ENCODE assay signal across 9 cellular contexts in the genomic region with DNA sequence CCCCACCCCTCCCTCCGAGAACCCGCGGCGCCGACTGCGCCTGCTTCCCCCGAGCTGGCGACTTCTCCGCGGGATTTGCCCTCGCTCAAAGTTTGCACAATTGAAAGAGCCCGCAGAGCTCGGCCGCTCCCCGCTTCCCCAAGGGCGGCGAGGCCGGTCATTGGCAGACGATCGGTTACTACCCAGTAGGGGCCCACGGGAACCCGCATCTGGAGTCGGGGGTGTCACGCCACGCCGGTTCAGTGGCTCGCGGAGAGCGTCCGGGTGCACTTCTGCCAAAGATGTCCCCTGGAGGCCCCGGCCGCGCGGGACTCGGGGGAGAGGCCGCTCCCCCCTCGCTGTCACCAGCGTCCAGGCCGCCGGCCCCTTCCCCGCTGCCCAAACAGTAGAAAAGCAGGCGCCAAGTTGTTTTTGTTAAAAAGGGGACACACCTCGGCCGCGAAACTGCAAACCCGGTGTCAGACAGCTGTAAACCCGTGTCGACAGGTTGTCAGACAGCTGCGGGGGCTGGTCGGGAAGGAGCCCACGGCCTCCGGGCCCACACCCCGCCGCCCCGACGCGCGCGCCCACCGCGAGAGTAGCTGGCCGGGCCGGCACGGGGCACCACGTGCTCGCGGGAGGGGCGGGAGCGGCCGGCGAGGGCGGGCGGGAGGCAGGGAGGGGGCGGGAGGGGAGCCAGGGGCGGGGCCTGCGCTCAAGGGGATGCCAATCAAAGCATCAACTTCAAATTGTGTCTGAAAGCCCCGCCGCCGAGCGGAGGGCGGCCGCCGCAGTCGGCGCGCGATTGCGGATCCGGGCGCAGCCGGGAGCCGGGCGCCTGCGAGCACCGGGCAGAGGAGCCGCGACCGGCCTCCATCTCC. TPM values are rescaled to one million over a fixed set of nuclear protein-coding genes. Genes with fewer than 3 reads are reported as not detected.
DNase-seq lines count a peak whose midpoint lies in the region; FAIRE-seq and TF ChIP-seq lines count a peak whose summit lies in the region.
"Had no signal": no experiment of that assay in that cellular context is flagged by ENCODE, and none has a peak within 500 bp of the region (broad histone marks: within the 10 kb centered on the region; RNA-seq: fewer than 3 reads in every experiment).

IRX1 (plus strand) TSS at position 731 of the 860 bp plus-strand sequence. CDS start 274 bp downstream, outside the sequence.

- H3K27me3 Mint-ChIP-seq in brain: peaks cover 93% of the 10 kb centered on the region

- FAIRE-seq in keratinocyte (lab: Jason Lieb, UNC): no peak

- in situ Hi-C loops in transverse colon (cut with MboI; ENCODE audit: low pct_ligation_motif_present in 1 of 4, low pct_unique_long_range_greater_than_20kb in 1 of 4, low sequenced_read_pairs in 3 of 4): no loop called here

- TF ChIP-seq POLR2A in suprapubic skin (IDR thresholded peaks at IDR 0.05) (no peak), transverse colon (IDR thresholded peaks at IDR 0.05) (no peak)

- H3K9me3 Mint-ChIP-seq in brain: peaks cover 0 to 8% (median 3%) of the 10 kb centered on the region in 5 experiments

- TF ChIP-seq CTCF in brain (conservative IDR thresholded peaks at IDR 0.05) (no peak), keratinocyte (optimal IDR thresholded peaks at IDR 0.05 in 1 of 3, IDR thresholded peaks at IDR 0.05 in 1 of 3, conservative IDR thresholded peaks at IDR 0.05 in 1 of 3; ENCODE audit: extremely low read depth in 1 of 3, insufficient read depth in 2 of 3, low read length in 3 of 3) (no peak), suprapubic skin (IDR thresholded peaks at IDR 0.05) (no peak), transverse colon (IDR thresholded peaks at IDR 0.05) (no peak)

- H3K4me3 ChIP-seq in keratinocyte (ENCODE audit: control insufficient read depth in 2 of 3, extremely low read depth in 1 of 3, insufficient read depth in 2 of 3, low read depth in 1 of 3, low read length in 3 of 3) (peak within 1 kb of the TSS; percentile 48 to 72 (median 60)), suprapubic skin (peak within 1 kb of the TSS; percentile 60), transverse colon (peak within 1 kb of the TSS in 1 of 4 donors; percentile 23)

- H3K4me3 Mint-ChIP-seq in brain: peak within 1 kb of the TSS; percentile 49 to 92 (median 88)

- H3K4me2 ChIP-seq in keratinocyte (ENCODE audit: control insufficient read depth, extremely low read depth, insufficient read depth, low read depth, low read length): peak within 1 kb of the TSS; percentile 60

- H3K27me3 ChIP-seq in keratinocyte (ENCODE audit: control insufficient read depth, extremely low read depth, insufficient read depth, low read length) (peaks cover 59% of the 10 kb centered on the region), suprapubic skin (peaks cover 90% of the 10 kb centered on the region), transverse colon (peaks cover 98% of the 10 kb centered on the region)

- H3K27ac ChIP-seq in keratinocyte (ENCODE audit: control insufficient read depth, insufficient read depth, low read length) (peak within 1 kb of the TSS; percentile 43), suprapubic skin (peak within 1 kb of the TSS; percentile 88), transverse colon (no peak within 1 kb of the TSS)

- no peaks in the 10 kb centered on the region for H4K20me1 ChIP-seq in keratinocyte (ENCODE audit: control insufficient read depth, extremely low read depth, insufficient read depth, low read length)

- dilution Hi-C loops in keratinocyte (cut with MboI; ENCODE audit: extremely low pct_ligation_motif_present, low sequenced_read_pairs): no loop called here

- WGBS in suprapubic skin: 6% methylated on average over 35 of the region's 98 CpGs
- 48% methylated on average over 38 of the region's 98 CpGs; no CpG with 5 or more reads in 1 of the 2 donors for WGBS in transverse colon (ENCODE audit: low coverage in 1 of 2), 2 donors

- H3K4me1 ChIP-seq in keratinocyte (ENCODE audit: control insufficient read depth, extremely low read depth, insufficient read depth, low read length): no peaks in the 10 kb centered on the region
- peaks cover 59% of the 10 kb centered on the region for H3K4me1 ChIP-seq in suprapubic skin
- peaks cover 0 to 8% (median 5%) of the 10 kb centered on the region in 4 donors for H3K4me1 ChIP-seq in transverse colon

- no peaks in the 10 kb centered on the region for H3K9me1 ChIP-seq in keratinocyte (ENCODE audit: control insufficient read depth, extremely low read depth, insufficient read depth, low read length)

- H3K27ac Mint-ChIP-seq in brain: peak within 1 kb of the TSS in 4 of 5 experiments; percentile 64 to 96 (median 90)

- peaks cover 6% of the 10 kb centered on the region for H3K36me3 Mint-ChIP-seq in brain

- TF ChIP-seq EP300 in suprapubic skin (IDR thresholded peaks at IDR 0.05) (no peak), transverse colon (IDR thresholded peaks at IDR 0.05; ENCODE audit: low read depth) (no peak)

- H3K9me3 ChIP-seq in keratinocyte (ENCODE audit: control insufficient read depth, low read depth, low read length) (no peaks in the 10 kb centered on the region), suprapubic skin (no peaks in the 10 kb centered on the region), transverse colon (no peaks in the 10 kb centered on the region)

- peak; percentile 33 for DNase-seq in NCI-H345 (lab: John Stamatoyannopoulos, UW)
- DNase-seq in NCI-H345 treated with DMSO at 0.1 percent for 48 hours (lab: John Stamatoyannopoulos, UW; ENCODE audit: unreplicated experiment): no peak
- no peak for DNase-seq in keratinocyte (ENCODE audit: low read depth, low spot score)
- peak in 1 of 2 donors; percentile 80 for DNase-seq in suprapubic skin (ENCODE audit: low spot score in 2 of 2)
- no peak for DNase-seq in NCI-H2107 (lab: John Stamatoyannopoulos, UW)
- DNase-seq in DMS153 treated with DMSO at 0.1 percent for 48 hours (lab: John Stamatoyannopoulos, UW; ENCODE audit: unreplicated experiment): no peak
- no peak for DNase-seq in transverse colon
- DNase-seq: activated effector memory CD4-positive, alpha-beta T cell treated with anti-CD3 and anti-CD28 coated beads, Interleukin-2, amount 50 U/mL, for 16 hours had no signal

- H3K79me2 ChIP-seq in keratinocyte (ENCODE audit: control insufficient read depth, insufficient read depth, low read length): peaks cover 27% of the 10 kb centered on the region

- peak within 1 kb of the TSS; percentile 72 for H3K9ac ChIP-seq in keratinocyte (ENCODE audit: control insufficient read depth, extremely low read depth, insufficient read depth, low read length)

- peaks cover 42% of the 10 kb centered on the region for H3K4me1 Mint-ChIP-seq in brain

- H2AFZ ChIP-seq in keratinocyte (ENCODE audit: control insufficient read depth, low read length): peak within 1 kb of the TSS; percentile 51

- H3K36me3 ChIP-seq in keratinocyte (ENCODE audit: control insufficient read depth in 2 of 2, extremely low read depth in 1 of 2, insufficient read depth in 2 of 2, low read length in 2 of 2): no peaks in the 10 kb centered on the region
- peaks cover 2% of the 10 kb centered on the region for H3K36me3 ChIP-seq in suprapubic skin
- no peaks in the 10 kb centered on the region for H3K36me3 ChIP-seq in transverse colon

- intact Hi-C loops in transverse colon (cut with DNase I; ENCODE audit: low total_unique reads): no loop called here

RNA-seq across cellular contexts. Expression of gene IRX1, which starts in this region (rescaled TPM):
- not detected for polyA plus RNA-seq in brain (ENCODE audit: insufficient read depth, low read depth, low replicate concordance)
- polyA plus RNA-seq in keratinocyte: 1.00 to 2.4 TPM (median 1.4 TPM) in 3 replicates
- 0.99 TPM for polyA plus RNA-seq in keratinocyte (2011; ENCODE audit: low read depth)
- polyA plus RNA-seq in keratinocyte (2011; cell fraction: cytosol; rRNA removed): 1.1 and 2.6 TPM in 2 replicates
- polyA plus RNA-seq in keratinocyte (2011; cell fraction: nucleus; rRNA removed): 2.5 and 2.9 TPM in 2 replicates
- polyA plus RNA-seq in keratinocyte (2012; ENCODE audit: low replicate concordance): 1.9 and 3.6 TPM in 2 replicates
- polyA minus RNA-seq in keratinocyte: 0.66 to 1.3 TPM (median 1.2 TPM) in 3 replicates
- polyA minus RNA-seq in keratinocyte (2011; cell fraction: cytosol; rRNA and poly(A)+ RNA removed): 5.6 TPM
- 2.4 and 3.0 TPM in 2 replicates for polyA minus RNA-seq in keratinocyte (2011; cell fraction: nucleus; rRNA and poly(A)+ RNA removed)
- total RNA-seq in suprapubic skin: 1 to 10 TPM; 4.2 to 7.9 (median 6.3) TPM
- total RNA-seq in transverse colon: not detected

Comparison
In these comparisons a context has a peak if more than half of its experiments do, and no peak if none do; other contexts are left out.
1. RNA of gene IRX1 (total RNA-seq): 4.2 to 7.9 TPM in suprapubic skin; not detected in transverse colon; every median in the first group is over 4 times any median in the second.
2. H3K27ac ChIP-seq: peak in keratinocyte (single experiment) and suprapubic skin (single experiment); none in transverse colon (0 of 4).